ENCODE assay signal across 8 cellular contexts in the genomic region with DNA sequence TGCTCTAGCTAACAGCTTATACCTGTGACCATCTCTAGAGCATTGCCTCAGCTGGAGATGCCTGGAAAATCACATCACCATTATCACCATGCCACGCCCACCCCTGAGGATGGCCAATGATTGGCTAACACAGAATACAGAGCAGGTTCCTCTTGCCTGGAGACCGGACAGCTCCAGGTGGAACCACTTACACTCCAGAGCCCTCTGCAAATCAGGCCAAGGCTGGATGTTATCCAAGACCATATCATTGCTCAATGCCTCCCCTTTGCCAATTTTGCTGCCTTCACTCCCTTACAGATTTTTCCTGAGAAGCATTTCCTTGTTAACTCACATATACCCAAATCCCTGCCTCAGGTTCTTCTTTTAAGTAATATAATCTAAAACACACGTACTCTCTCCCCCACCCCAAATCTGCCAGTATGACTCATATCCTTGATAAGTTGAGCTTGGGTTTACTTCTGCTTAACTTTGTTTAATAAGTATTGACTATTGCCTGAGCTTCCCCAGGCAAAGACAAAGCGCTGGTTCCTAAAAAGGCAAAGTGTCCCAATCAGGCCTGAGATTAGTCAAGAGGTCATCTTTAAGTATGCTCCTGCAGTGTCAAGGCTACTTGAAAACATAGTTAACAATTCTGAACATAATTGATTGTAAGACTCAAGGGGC.
DNase-seq lines count a peak whose midpoint lies in the region; FAIRE-seq and TF ChIP-seq lines count a peak whose summit lies in the region.
"Had no signal": no experiment of that assay in that cellular context is flagged by ENCODE, and none has a peak within 500 bp of the region (broad histone marks: within the 10 kb centered on the region; RNA-seq: fewer than 3 reads in every experiment).

No MANE protein-coding gene starts in this region.

- H3K79me2 ChIP-seq in GM23248 (ENCODE audit: insufficient read depth): no peaks in the 10 kb centered on the region

- no peaks in the 10 kb centered on the region for H4K20me1 ChIP-seq in GM23248 (ENCODE audit: insufficient read depth)

- peaks cover 5% of the 10 kb centered on the region; the same call in 1 of the 2 replicates for H3F3A ChIP-seq in GM23248 (ENCODE audit: insufficient read depth)

- no peaks in the 10 kb centered on the region; the same call in 1 of the 2 replicates for H3K9me2 ChIP-seq in GM23248 (ENCODE audit: insufficient read depth)

- H3K4me2 ChIP-seq in GM23248 (ENCODE audit: unreplicated experiment): no peak overlapping the region

- WGBS in GM23248 (ENCODE audit: low coverage in 1 of 2, low lambda C conversion rate in 2 of 2, missing lambda C conversion rate in 2 of 2), 2 experiments: 42 to 44% methylated on average over 4 of the region's 4 CpGs
- WGBS in esophagus squamous epithelium, 2 donors: 28 to 55% methylated on average over 4 of the region's 4 CpGs

- DNase-seq in GM23248 (peak; percentile 64), NCI-H446 treated with DMSO at 0.1 percent for 48 hours (lab: John Stamatoyannopoulos, UW) (peak; percentile 11), fibroblast of gingiva (ENCODE audit: low read depth) (peak; percentile 92), retinal pigment epithelial cell (ENCODE audit: low read depth) (peak; percentile 35), esophagus squamous epithelium (lab: John Stamatoyannopoulos, UW) (no peak), DMS79 (lab: John Stamatoyannopoulos, UW) (no peak), H54 (ENCODE audit: insufficient read length, low spot score) (no peak)
- DNase-seq: activated naive CD4-positive, alpha-beta T cell treated with anti-CD3 and anti-CD28 coated beads for 36 hours had no signal

- no peak overlapping the region for H2AFZ ChIP-seq in GM23248

- H3K36me3 ChIP-seq in GM23248 (ENCODE audit: low read depth) (no peaks in the 10 kb centered on the region), esophagus squamous epithelium (no peaks in the 10 kb centered on the region)

- H3K4me1 ChIP-seq in GM23248 (ENCODE audit: insufficient read depth): peaks cover 5% of the 10 kb centered on the region
- H3K4me1 ChIP-seq in esophagus squamous epithelium: peaks cover 0 to 9% (median 0%) of the 10 kb centered on the region in 3 donors

- H3K27me3 ChIP-seq in GM23248 (replicated peaks; ENCODE audit: insufficient read depth) (no peaks in the 10 kb centered on the region), esophagus squamous epithelium (no peaks in the 10 kb centered on the region)

- H3K4me3 ChIP-seq in GM23248 (no peak overlapping the region), retinal pigment epithelial cell (ENCODE audit: low read length) (no peak overlapping the region), esophagus squamous epithelium (no peak overlapping the region)

- in situ Hi-C loops in GM23248 (cut with MboI): no loop called here

- TF ChIP-seq CTCF in retinal pigment epithelial cell (conservative IDR thresholded peaks at IDR 0.05; ENCODE audit: low read depth, low read length) (no peak), esophagus squamous epithelium (IDR thresholded peaks at IDR 0.05) (no peak)

- no peaks in the 10 kb centered on the region for H3K9me3 ChIP-seq in GM23248 (ENCODE audit: low read depth)
- no peaks in the 10 kb centered on the region for H3K9me3 ChIP-seq in esophagus squamous epithelium

- H3K27ac ChIP-seq in GM23248 (no peak overlapping the region), esophagus squamous epithelium (no peak overlapping the region)

- H3K9ac ChIP-seq in GM23248: no peak overlapping the region

- no peak for FAIRE-seq in H54 (lab: Jason Lieb, UNC)

- intact Hi-C loops in esophagus squamous epithelium (cut with DNase I): no loop called here

- TF ChIP-seq POLR2A in esophagus squamous epithelium (IDR thresholded peaks at IDR 0.05): no peak
- no peak for TF ChIP-seq POLR2A in H54 (IDR thresholded peaks at IDR 0.05; ENCODE audit: low read depth, low read length)

Comparison
In these comparisons a context has a peak if more than half of its experiments do, and no peak if none do; other contexts are left out.
1. DNase-seq: peak in GM23248 (single experiment), NCI-H446 treated with DMSO at 0.1 percent for 48 hours (single experiment), fibroblast of gingiva (single experiment) and retinal pigment epithelial cell (single experiment); none in esophagus squamous epithelium (single experiment), DMS79 (single experiment) and H54 (single experiment).